18 cellular contexts compared by ENCODE assay signal in the genomic region with DNA sequence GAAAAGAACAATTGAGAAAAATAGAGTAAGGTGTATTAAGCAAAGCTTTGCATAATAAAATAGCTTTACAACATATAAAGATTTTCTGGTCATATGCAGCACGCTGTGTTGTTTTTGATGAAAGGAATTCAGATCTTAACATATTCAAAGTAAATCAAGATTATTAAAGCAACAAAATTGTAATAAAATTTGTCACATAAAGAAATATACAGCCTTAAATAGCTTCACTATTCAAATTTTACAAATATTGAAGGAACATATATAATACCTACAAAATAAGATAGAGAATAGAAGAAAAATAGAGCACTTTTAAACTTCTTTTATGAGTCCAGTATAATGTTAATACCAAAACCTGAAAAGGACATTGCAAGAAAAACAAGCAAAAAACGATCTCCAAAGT.
DNase-seq lines count a peak whose midpoint lies in the region; ATAC-seq and TF ChIP-seq lines count a peak whose summit lies in the region.
"Had no signal": no experiment of that assay in that cellular context is flagged by ENCODE, and none has a peak within 500 bp of the region (broad histone marks: within the 10 kb centered on the region; RNA-seq: fewer than 3 reads in every experiment).

No MANE protein-coding gene starts in this region.

- POLR2A ChIA-PET in MCF 10A (lab: Yijun Ruan, JAX), result no interaction called here

- in situ Hi-C loops in mammary epithelial cell (cut with MboI; ENCODE audit: low sequenced_read_pairs in 2 of 2), result no loop called here

- WGBS in mammary epithelial cell (ENCODE audit: low coverage, missing lambda C conversion rate), result 44% methylated on average over 2 of the region's 2 CpGs

- BruUV-seq in MCF 10A (replicated peaks; lab: Mats Ljungman, UMichigan) (no TSS peak), mammary epithelial cell (replicated peaks; lab: Mats Ljungman, UMichigan) (no TSS peak)

- H3K36me3 ChIP-seq in mammary epithelial cell (ENCODE audit: insufficient read depth, low read length) (no peaks in the 10 kb centered on the region), MG63 (no peaks in the 10 kb centered on the region), OCI-LY3 (replicated peaks; ENCODE audit: low read depth, low read length) (no peaks in the 10 kb centered on the region)
- H3K36me3 ChIP-seq: BE2C, BLaER1 had no signal

- H3K4me1 ChIP-seq in mammary epithelial cell (ENCODE audit: insufficient read depth, low read length) (no peaks in the 10 kb centered on the region), OCI-LY3 (ENCODE audit: low read length) (peaks cover 20% of the 10 kb centered on the region)
- H3K4me1 ChIP-seq: BE2C, BLaER1, Caco-2 had no signal

- no peak overlapping the region for H3K27ac ChIP-seq in mammary epithelial cell (ENCODE audit: insufficient read depth, low read depth, low read length)
- no peak overlapping the region for H3K27ac ChIP-seq in OCI-LY3 (ENCODE audit: low read length)
- H3K27ac ChIP-seq: 22Rv1, BLaER1, C4-2B had no signal

- H3K4me1 Mint-ChIP-seq in MCF 10A (ENCODE audit: insufficient read depth, unreplicated experiment), result peaks cover 6% of the 10 kb centered on the region

- H3K27ac Mint-ChIP-seq in MCF 10A (ENCODE audit: low read depth, unreplicated experiment), result peak overlapping the region; percentile 76
- H3K27ac Mint-ChIP-seq: CD4-positive, alpha-beta T cell; CD8-positive, alpha-beta T cell had no signal

- H3K36me3 Mint-ChIP-seq in MCF 10A (ENCODE audit: insufficient read depth, unreplicated experiment), result no peaks in the 10 kb centered on the region
- H3K36me3 Mint-ChIP-seq: CD8-positive, alpha-beta T cell had no signal

- H4K20me1 ChIP-seq in mammary epithelial cell (ENCODE audit: insufficient read depth, low read length), result no peaks in the 10 kb centered on the region
- no peaks in the 10 kb centered on the region for H4K20me1 ChIP-seq in OCI-LY3 (ENCODE audit: insufficient read depth, low read length)
- H4K20me1 ChIP-seq: BLaER1 had no signal

- H3K9me3 Mint-ChIP-seq in MCF 10A (ENCODE audit: unreplicated experiment), result no peaks in the 10 kb centered on the region
- H3K9me3 Mint-ChIP-seq: CD4-positive, alpha-beta T cell had no signal

- no peaks in the 10 kb centered on the region for H3K79me2 ChIP-seq in mammary epithelial cell (ENCODE audit: insufficient read depth, low read length)
- no peaks in the 10 kb centered on the region for H3K79me2 ChIP-seq in OCI-LY3 (ENCODE audit: low read length)

- H2AFZ ChIP-seq in mammary epithelial cell (ENCODE audit: low read depth, low read length) (no peak overlapping the region), OCI-LY3 (ENCODE audit: low read depth, low read length) (peak overlapping the region; percentile 79)

- H3K27me3 ChIP-seq in mammary epithelial cell (ENCODE audit: insufficient read depth, low read length) (no peaks in the 10 kb centered on the region), MG63 (no peaks in the 10 kb centered on the region), OCI-LY3 (ENCODE audit: low read depth, low read length) (no peaks in the 10 kb centered on the region)
- H3K27me3 ChIP-seq: BE2C, BLaER1 had no signal

- H3K9ac ChIP-seq in mammary epithelial cell (ENCODE audit: insufficient read depth, low read length), result no peak overlapping the region
- peak overlapping the region; percentile 23; the same call in 1 of the 2 replicates for H3K9ac ChIP-seq in OCI-LY3 (ENCODE audit: low read length)
- H3K9ac ChIP-seq: BLaER1 had no signal

- CTCF ChIA-PET in MCF 10A (lab: Yijun Ruan, JAX) (no interaction called here), mammary epithelial cell (lab: Charles Lee; ENCODE audit: low non-redundant PET) (no interaction called here)

- TF ChIP-seq CTCF in MCF 10A (IDR thresholded peaks at IDR 0.05; ENCODE audit: unreplicated experiment) (no peak), mammary epithelial cell (conservative IDR thresholded peaks at IDR 0.05 in 1 of 2, IDR thresholded peaks at IDR 0.05 in 1 of 2; ENCODE audit: extremely low read depth in 1 of 2, insufficient read depth in 1 of 2, low read depth in 1 of 2, low read length in 2 of 2) (no peak), OCI-LY3 (IDR thresholded peaks at IDR 0.05; ENCODE audit: low read depth, low read length) (no peak)

- DNase-seq in MCF 10A (ENCODE audit: unreplicated experiment) (no peak), mammary epithelial cell (no peak), MG63 (no peak), medulla oblongata (ENCODE audit: extremely low spot score) (no peak), C1 segment of cervical spinal cord (lab: John Stamatoyannopoulos, UW) (no peak)
- DNase-seq: ACHN; BE2C; Caco-2; Calu3; CD4-positive, alpha-beta T cell; CD8-positive, alpha-beta T cell; DMS79 treated with DMSO at 0.1 percent for 48 hours; GF-D8 had no signal

- H3K27me3 Mint-ChIP-seq in MCF 10A (ENCODE audit: insufficient read depth, unreplicated experiment), result no peaks in the 10 kb centered on the region
- H3K27me3 Mint-ChIP-seq: CD4-positive, alpha-beta T cell had no signal

- no peak overlapping the region for H3K4me3 Mint-ChIP-seq in MCF 10A (ENCODE audit: unreplicated experiment)
- H3K4me3 Mint-ChIP-seq: CD4-positive, alpha-beta T cell; CD8-positive, alpha-beta T cell had no signal

- H3K9me3 ChIP-seq in mammary epithelial cell (replicated peaks; ENCODE audit: insufficient read depth, low read length) (no peaks in the 10 kb centered on the region), MG63 (no peaks in the 10 kb centered on the region), OCI-LY3 (ENCODE audit: insufficient read depth, low read length) (no peaks in the 10 kb centered on the region)
- H3K9me3 ChIP-seq: BE2C, BLaER1, Caco-2 had no signal

- dilution Hi-C loops in mammary epithelial cell (cut with HindIII; ENCODE audit: low sequenced_read_pairs), result no loop called here

- H3K4me2 ChIP-seq in mammary epithelial cell (ENCODE audit: insufficient read depth, low read depth, low read length), result no peak overlapping the region
- H3K4me2 ChIP-seq in OCI-LY3 (ENCODE audit: low read length), result peak overlapping the region; percentile 64
- H3K4me2 ChIP-seq: BLaER1 had no signal

- no peak for ATAC-seq in GM18909 (IDR thresholded peaks at IDR 0.05; ENCODE audit: poor library complexity, unreplicated experiment)
- ATAC-seq: CD8-positive, alpha-beta T cell had no signal

- intact Hi-C loops in MCF 10A (cut with micrococcal nuclease), result no loop called here
- intact Hi-C loops in mammary epithelial cell (cut with micrococcal nuclease), result loop anchor here (10.0 kb wide), 1 partner anchor 364 kb away; no protein-coding TSS in a partner anchor

- H3K4me3 ChIP-seq in mammary epithelial cell (replicated peaks in 1 of 3; ENCODE audit: insufficient read depth in 1 of 3, low read depth in 2 of 3, low read length in 3 of 3) (no peak overlapping the region), MG63 (peak overlapping the region; percentile 26), OCI-LY3 (ENCODE audit: low read length) (peak overlapping the region; percentile 61)
- H3K4me3 ChIP-seq: BLaER1 had no signal

Comparison
In these comparisons a context has a peak if more than half of its experiments do, and no peak if none do; other contexts are left out.
1. H3K4me3 ChIP-seq: peak in MG63 (single experiment) and OCI-LY3 (single experiment); none in mammary epithelial cell (0 of 3).